Comparison of ENCODE assay signal across 12 cellular contexts in the genomic region with DNA sequence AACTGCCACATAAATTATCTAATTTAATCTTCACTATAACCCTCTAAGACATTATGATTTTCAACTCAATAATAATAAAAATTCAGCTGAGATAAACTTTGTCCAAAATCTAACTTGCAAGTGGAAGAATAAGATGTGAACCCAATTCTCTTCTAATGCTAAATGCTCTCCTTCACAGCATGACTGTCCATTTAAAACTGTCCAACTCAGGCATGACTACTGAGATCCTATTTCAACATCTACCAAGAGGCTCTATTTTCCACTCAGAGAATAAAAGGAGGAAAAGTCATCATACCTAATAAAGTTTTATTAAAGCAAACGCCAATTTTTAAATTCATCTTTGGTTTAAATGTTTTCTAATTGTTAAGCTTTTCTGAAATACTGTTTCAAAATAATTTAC.
"Had no signal": no experiment of that assay in that cellular context is flagged by ENCODE, and none has a peak within 500 bp of the region (broad histone marks: within the 10 kb centered on the region; RNA-seq: fewer than 3 reads in every experiment).

No MANE protein-coding gene starts in this region.

- H3K4me3 Mint-ChIP-seq: activated naive CD4-positive, alpha-beta T cell treated with anti-CD3 and anti-CD28 coated beads, Interleukin-2, amount 10 ng/mL, durations not matched to agents 7 days and 5 days; neural progenitor cell; stimulated activated memory B cell treated with anti-CD40 and anti-IgM and Interleukin-4, amounts not matched to agents 10 μg/mL and 1 μg/mL and 100 μg/mL, for 72 hours had no signal

- H3K36me3 Mint-ChIP-seq: neural progenitor cell had no signal

- H3K36me3 ChIP-seq: adrenal gland, right atrium auricular region had no signal

- H3K4me1 ChIP-seq: foreskin keratinocyte, right atrium auricular region had no signal

- H3K27ac ChIP-seq: adrenal gland, body of pancreas, foreskin keratinocyte, heart left ventricle, neural progenitor cell, parathyroid adenoma, right atrium auricular region, transverse colon had no signal

- H3K4me2 ChIP-seq: neural progenitor cell had no signal

- H3K27ac Mint-ChIP-seq: activated naive CD4-positive, alpha-beta T cell treated with anti-CD3 and anti-CD28 coated beads, Interleukin-2, amount 10 ng/mL, durations not matched to agents 7 days and 5 days; activated T-helper 2 cell treated with anti-CD3 and anti-CD28 coated beads, Interferon-gamma antibody, Interleukin-2, Interleukin-4, amounts not matched to agents 10 μg/mL and 5 μg/mL and 100 μg/mL, durations not matched to agents 14 hours and 24 hours and 36 hours; neural progenitor cell; stimulated activated memory B cell treated with anti-CD40 and anti-IgM and Interleukin-4, amounts not matched to agents 10 μg/mL and 1 μg/mL and 100 μg/mL, for 72 hours had no signal

- H3K27me3 Mint-ChIP-seq: activated naive CD4-positive, alpha-beta T cell treated with anti-CD3 and anti-CD28 coated beads, Interleukin-2, amount 10 ng/mL, durations not matched to agents 7 days and 5 days; stimulated activated memory B cell treated with anti-CD40 and anti-IgM and Interleukin-4, amounts not matched to agents 10 μg/mL and 1 μg/mL and 100 μg/mL, for 72 hours had no signal

- H3K27me3 ChIP-seq: adrenal gland, body of pancreas, foreskin keratinocyte, heart left ventricle, neural progenitor cell, right atrium auricular region, transverse colon had no signal

- H3K4me3 ChIP-seq: adrenal gland, body of pancreas, heart left ventricle, neural progenitor cell, right atrium auricular region, transverse colon had no signal

- H3K9me3 Mint-ChIP-seq: activated naive CD4-positive, alpha-beta T cell treated with anti-CD3 and anti-CD28 coated beads, Interleukin-2, amount 10 ng/mL, durations not matched to agents 7 days and 5 days; activated T-helper 2 cell treated with anti-CD3 and anti-CD28 coated beads, Interferon-gamma antibody, Interleukin-2, Interleukin-4, amounts not matched to agents 10 μg/mL and 5 μg/mL and 100 μg/mL, durations not matched to agents 14 hours and 24 hours and 36 hours; neural progenitor cell; stimulated activated memory B cell treated with anti-CD40 and anti-IgM and Interleukin-4, amounts not matched to agents 10 μg/mL and 1 μg/mL and 100 μg/mL, for 72 hours had no signal

- H2AFZ ChIP-seq: neural progenitor cell, parathyroid adenoma had no signal

- H3K9ac ChIP-seq: neural progenitor cell, parathyroid adenoma had no signal

- DNase-seq: activated naive CD4-positive, alpha-beta T cell treated with anti-CD3 and anti-CD28 coated beads, Interleukin-2, amount 10 ng/mL, durations not matched to agents 7 days and 5 days; adrenal gland; body of pancreas; dermis blood vessel endothelial cell; foreskin keratinocyte; heart left ventricle; transverse colon had no signal

- H3K9me3 ChIP-seq: adrenal gland, body of pancreas, right atrium auricular region, transverse colon had no signal
